ENCODE assay signal across 8 cellular contexts in genomic region chr12:109995703-109996482, GRCh38. TPM values are rescaled to one million over a fixed set of nuclear protein-coding genes. Genes with fewer than 3 reads are reported as not detected.
DNase-seq lines count a peak whose midpoint lies in the region; ATAC-seq and TF ChIP-seq lines count a peak whose summit lies in the region.

TSS of gene GIT2 (minus strand) at chr12:109996368. CDS start at chr12:109996224, 144 bp downstream.

- no peaks in the 10 kb centered on the region for H3K9me3 ChIP-seq in A673 (ENCODE audit: low read depth, low read length, poor library complexity, severe bottlenecking)
- no peaks in the 10 kb centered on the region for H3K9me3 ChIP-seq in WERI-Rb-1 (ENCODE audit: severe bottlenecking)
- H3K9me3 ChIP-seq in breast epithelium = no peaks in the 10 kb centered on the region
- no peaks in the 10 kb centered on the region for H3K9me3 ChIP-seq in iPS-18c (ENCODE audit: control insufficient read depth, insufficient read depth, low read length)
- no peaks in the 10 kb centered on the region for H3K9me3 ChIP-seq in skeletal muscle tissue (ENCODE audit: control insufficient read depth in 3 of 3, low read length in 3 of 3)

- DNase-seq in A673 (ENCODE audit: low spot score) (peak; percentile 98), NCI-H2227 (lab: John Stamatoyannopoulos, UW; ENCODE audit: unreplicated experiment) (peak; percentile 96), WERI-Rb-1 (peak; percentile 95), breast epithelium (ENCODE audit: low spot score in 2 of 2) (peak; percentile 89 to 91)

- H3K27ac ChIP-seq in A673 (ENCODE audit: low read depth, low read length, poor library complexity, severe bottlenecking) (peak within 1 kb of the TSS; percentile 81), WERI-Rb-1 (peak within 1 kb of the TSS; percentile 74), breast epithelium (peak within 1 kb of the TSS; percentile 69 to 79), skeletal muscle tissue (ENCODE audit: low read depth, low read length) (peak within 1 kb of the TSS; percentile 57)

- TF ChIP-seq POLR2A in breast epithelium (IDR thresholded peaks at IDR 0.05) = no peak

- TF ChIP-seq CTCF in A673 (conservative IDR thresholded peaks at IDR 0.05; ENCODE audit: low read depth, low read length) (no peak), WERI-Rb-1 (IDR thresholded peaks at IDR 0.05; ENCODE audit: low read depth, low read length) (no peak), breast epithelium (IDR thresholded peaks at IDR 0.05) (no peak)

- H3K27me3 ChIP-seq in A673 (replicated peaks; ENCODE audit: insufficient read depth, low read depth, low read length, poor library complexity) (no peaks in the 10 kb centered on the region), WERI-Rb-1 (ENCODE audit: insufficient read depth, low read depth, severe bottlenecking) (no peaks in the 10 kb centered on the region), breast epithelium (no peaks in the 10 kb centered on the region), skeletal muscle tissue (ENCODE audit: control insufficient read depth in 3 of 3, insufficient read depth in 3 of 3, low read length in 3 of 3) (no peaks in the 10 kb centered on the region)

- H3K36me3 ChIP-seq in A673 (ENCODE audit: insufficient read depth, low read length, poor library complexity, severe bottlenecking) (no peaks in the 10 kb centered on the region), WERI-Rb-1 (peaks cover 4% of the 10 kb centered on the region), breast epithelium (no peaks in the 10 kb centered on the region), skeletal muscle tissue (ENCODE audit: control insufficient read depth in 3 of 3, insufficient read depth in 3 of 3, low read length in 3 of 3) (peaks cover 3 to 7% (median 4%) of the 10 kb centered on the region in 3 donors)

- peaks cover 27% of the 10 kb centered on the region for H3K4me1 ChIP-seq in A673 (ENCODE audit: insufficient read depth, low read length, poor library complexity, severe bottlenecking)
- H3K4me1 ChIP-seq in breast epithelium = peaks cover 0 to 4% of the 10 kb centered on the region in 2 donors
- H3K4me1 ChIP-seq in skeletal muscle tissue (ENCODE audit: control insufficient read depth in 3 of 3, insufficient read depth in 3 of 3, low read length in 3 of 3) = peaks cover 26 to 33% (median 27%) of the 10 kb centered on the region in 3 donors

- BruUV-seq in A673 (replicated peaks; lab: Mats Ljungman, UMichigan) = no TSS peak

- POLR2A ChIA-PET in A673 (lab: Charles Lee; ENCODE audit: low non-redundant PET) = no interaction called here

- intact Hi-C loops in A673 (cut with micrococcal nuclease; ENCODE audit: unreplicated experiment) = no loop called here
- intact Hi-C loops in breast epithelium (cut with DNase I; ENCODE audit: low total_unique reads) = no loop called here

- CTCF ChIA-PET in A673 (lab: Charles Lee) = interaction anchor here (0.6 kb wide), 1 partner anchor 436 kb away, joined by 3 read pairs; no protein-coding TSS in a partner anchor

- H3K4me3 ChIP-seq in A673 (ENCODE audit: low read depth, low read length, poor library complexity, severe bottlenecking) (peak within 1 kb of the TSS; percentile 83), WERI-Rb-1 (ENCODE audit: low read depth, low read length) (peak within 1 kb of the TSS; percentile 85), breast epithelium (peak within 1 kb of the TSS; percentile 92 to 99 (median 99)), iPS-18c (ENCODE audit: insufficient read depth, low read depth, low read length) (peak within 1 kb of the TSS; percentile 90), skeletal muscle tissue (ENCODE audit: low read length in 3 of 3) (peak within 1 kb of the TSS; percentile 86 to 90 (median 89))

- ATAC-seq in GM18907 (IDR thresholded peaks at IDR 0.05; ENCODE audit: unreplicated experiment) (peak; percentile 66), HG03139 (IDR thresholded peaks at IDR 0.05; ENCODE audit: unreplicated experiment) (peak; percentile 63)

- peak within 1 kb of the TSS; percentile 84 to 92 (median 88) for H3K9ac ChIP-seq in skeletal muscle tissue (ENCODE audit: low read depth in 1 of 3, low read length in 3 of 3)

RNA-seq across cellular contexts. Expression of gene GIT2, which starts in this region (rescaled TPM):
- total RNA-seq in A673 (2021) = 47.3 and 48.1 TPM in 2 replicates
- 10 to 100 TPM; 41.3 to 53.1 (median 42.6) TPM for total RNA-seq in breast epithelium
- 37.6 TPM for total RNA-seq in skeletal muscle tissue

Comparison
In these comparisons a context has a peak if more than half of its experiments do, and no peak if none do; other contexts are left out.
1. Peak in every context shown above with its lines: DNase-seq, ATAC-seq, H3K4me3 ChIP-seq and H3K27ac ChIP-seq.